In the genomic region with DNA sequence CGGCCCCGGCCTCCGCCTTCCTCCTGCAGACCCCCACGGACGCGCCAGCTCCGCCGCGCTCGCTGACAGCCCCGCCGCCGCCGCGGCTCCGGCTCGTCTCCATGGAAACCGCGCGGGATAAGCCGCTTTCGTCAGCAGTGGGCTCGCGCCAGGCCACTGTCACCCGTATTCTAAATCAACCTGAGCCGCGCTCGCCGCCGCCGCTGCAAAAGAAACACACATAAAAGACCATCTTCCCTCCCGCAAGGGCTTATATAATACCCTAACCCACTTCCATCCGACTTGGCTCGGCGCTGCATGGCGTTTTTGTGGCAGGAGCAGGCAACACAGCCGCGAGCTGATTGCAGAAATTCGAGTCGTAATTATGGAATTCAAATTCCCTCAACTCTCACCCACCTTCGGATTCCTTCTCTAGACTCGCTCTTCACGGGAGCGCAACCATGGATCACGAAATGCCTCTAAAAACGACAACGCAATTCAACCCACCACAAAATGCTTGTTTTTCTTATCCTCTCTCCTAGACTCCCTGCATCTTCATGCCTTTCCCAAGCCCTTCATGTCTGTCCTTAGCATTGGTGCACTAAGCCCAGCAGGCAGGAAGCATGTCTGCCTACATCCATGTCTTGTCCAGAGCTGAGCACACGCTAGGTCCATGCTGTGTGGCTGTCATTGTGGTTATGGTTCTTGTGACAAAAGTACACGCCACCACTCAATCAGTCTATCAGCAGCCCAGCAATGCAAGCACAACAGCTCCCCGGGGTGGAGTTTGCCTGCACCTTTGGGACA, we compare ENCODE assay signal across 8 cellular contexts.
DNase-seq lines count a peak whose midpoint lies in the region; ATAC-seq and FAIRE-seq lines count a peak whose summit lies in the region.

A gene with protein sequence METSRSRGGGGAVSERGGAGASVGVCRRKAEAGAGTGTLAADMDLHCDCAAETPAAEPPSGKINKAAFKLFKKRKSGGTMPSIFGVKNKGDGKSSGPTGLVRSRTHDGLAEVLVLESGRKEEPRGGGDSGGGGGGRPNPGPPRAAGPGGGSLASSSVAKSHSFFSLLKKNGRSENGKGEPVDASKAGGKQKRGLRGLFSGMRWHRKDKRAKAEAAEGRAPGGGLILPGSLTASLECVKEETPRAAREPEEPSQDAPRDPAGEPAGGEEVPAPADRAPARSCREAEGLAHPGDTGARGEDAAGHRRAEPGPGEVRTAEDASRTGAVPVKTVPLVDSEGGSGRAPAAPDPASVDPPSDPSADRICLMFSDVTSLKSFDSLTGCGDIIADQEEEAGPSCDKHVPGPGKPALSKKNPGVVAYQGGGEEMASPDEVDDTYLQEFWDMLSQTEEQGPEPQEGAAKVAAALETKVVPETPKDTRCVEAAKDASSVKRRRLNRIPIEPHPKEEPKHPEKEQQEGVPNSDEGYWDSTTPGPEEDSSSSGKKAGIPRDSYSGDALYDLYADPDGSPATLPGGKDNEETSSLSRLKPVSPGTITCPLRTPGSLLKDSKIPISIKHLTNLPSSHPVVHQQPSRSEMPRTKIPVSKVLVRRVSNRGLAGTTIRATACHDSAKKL (minus strand): TSS at position 772 of the 786 bp plus-strand sequence. CDS start 669 bp downstream, at position 103.

- no peaks in the 10 kb centered on the region for H3K9me3 Mint-ChIP-seq in dendritic cell treated with granulocyte-macrophage colony-stimulating factor and Interleukin-4, amounts not matched to agents 40 ng/mL and 50 ng/mL, for 4 days

- peaks cover 67% of the 10 kb centered on the region for H3K27me3 Mint-ChIP-seq in dendritic cell treated with granulocyte-macrophage colony-stimulating factor and Interleukin-4, amounts not matched to agents 40 ng/mL and 50 ng/mL, for 4 days

- ATAC-seq in GM19395 (IDR thresholded peaks at IDR 0.05; ENCODE audit: unreplicated experiment): no peak

- DNase-seq in DMS 273 (lab: John Stamatoyannopoulos, UW; ENCODE audit: unreplicated experiment) (peak; percentile 74), DMS 273 treated with DMSO at 0.1 percent for 48 hours (lab: John Stamatoyannopoulos, UW) (no peak), NCI-H446 (lab: John Stamatoyannopoulos, UW) (peak; percentile 25 to 48), midbrain (lab: John Stamatoyannopoulos, UW) (peak; percentile 82), urothelium cell line (ENCODE audit: low spot score) (peak; percentile 54), dedifferentiated amniotic fluid mesenchymal stem cell (ENCODE audit: extremely low spot score) (no peak)

- H3K27ac Mint-ChIP-seq in dendritic cell treated with granulocyte-macrophage colony-stimulating factor and Interleukin-4, amounts not matched to agents 40 ng/mL and 50 ng/mL, for 4 days: no peak within 1 kb of the TSS

- intact Hi-C loops in dendritic cell treated with granulocyte-macrophage colony-stimulating factor and Interleukin-4, amounts not matched to agents 40 ng/mL and 50 ng/mL, for 4 days (cut with micrococcal nuclease): no loop called here

- H3K4me1 Mint-ChIP-seq in dendritic cell treated with granulocyte-macrophage colony-stimulating factor and Interleukin-4, amounts not matched to agents 40 ng/mL and 50 ng/mL, for 4 days (ENCODE audit: low read depth): peaks cover 12% of the 10 kb centered on the region

- no peak for FAIRE-seq in urothelium cell line (lab: Jason Lieb, UNC)

- peak within 1 kb of the TSS; percentile 4 for H3K4me3 Mint-ChIP-seq in dendritic cell treated with granulocyte-macrophage colony-stimulating factor and Interleukin-4, amounts not matched to agents 40 ng/mL and 50 ng/mL, for 4 days

- no peaks in the 10 kb centered on the region for H3K36me3 Mint-ChIP-seq in dendritic cell treated with granulocyte-macrophage colony-stimulating factor and Interleukin-4, amounts not matched to agents 40 ng/mL and 50 ng/mL, for 4 days (ENCODE audit: low read depth)

Comparison
In these comparisons a context has a peak if more than half of its experiments do, and no peak if none do; other contexts are left out.
1. DNase-seq: peak in DMS 273 (single experiment), NCI-H446 (2 of 2), midbrain (single experiment) and urothelium cell line (single experiment); none in DMS 273 treated with DMSO at 0.1 percent for 48 hours (single experiment) and dedifferentiated amniotic fluid mesenchymal stem cell (single experiment).